Comparison of ENCODE assay signal across 9 cellular contexts in genomic region chr11:68639322-68639721, GRCh38. TPM values are rescaled to one million over a fixed set of nuclear protein-coding genes. Genes with fewer than 3 reads are reported as not detected.
"Had no signal": no experiment of that assay in that cellular context is flagged by ENCODE, and none has a peak within 500 bp of the region (broad histone marks: within the 10 kb centered on the region; RNA-seq: fewer than 3 reads in every experiment).

No MANE protein-coding gene starts in this region.

RNA-seq across cellular contexts. Expression of gene GAL, which starts 45.0 kb away (rescaled TPM):
- total RNA-seq: left ventricle myocardium superior; lower lobe of right lung; mononuclear cell; mucosa of gallbladder; myocyte; naive thymus-derived CD4-positive, alpha-beta T cell; naive thymus-derived CD8-positive, alpha-beta T cell had no signal
- polyA plus RNA-seq: immature natural killer cell; liver; naive thymus-derived CD4-positive, alpha-beta T cell; naive thymus-derived CD8-positive, alpha-beta T cell had no signal
